ENCODE assay signal across 27 cellular contexts in genomic region chr1:12287869-12288268, GRCh38. TPM values are rescaled to one million over a fixed set of nuclear protein-coding genes. Genes with fewer than 3 reads are reported as not detected.
DNase-seq lines count a peak whose midpoint lies in the region; ATAC-seq, FAIRE-seq and TF ChIP-seq lines count a peak whose summit lies in the region.
"Had no signal": no experiment of that assay in that cellular context is flagged by ENCODE, and none has a peak within 500 bp of the region (broad histone marks: within the 10 kb centered on the region; RNA-seq: fewer than 3 reads in every experiment).

No MANE protein-coding gene starts in this region.

- ATAC-seq in GM18519 (IDR thresholded peaks at IDR 0.05; ENCODE audit: low FRiP score, unreplicated experiment) = no peak
- no peak for ATAC-seq in GM18909 (IDR thresholded peaks at IDR 0.05; ENCODE audit: poor library complexity, unreplicated experiment)
- ATAC-seq: HCT116, K562, SK-N-SH treated with all-trans-retinoic acid at 6 μM for 48 hours, T-helper 17 cell had no signal

- no peak for FAIRE-seq in GM12891 (lab: Jason Lieb, UNC)
- FAIRE-seq: K562, RCC 7860 had no signal

- no peak for TF ChIP-seq POLR2A in GM12891 (IDR thresholded peaks at IDR 0.05; ENCODE audit: low read depth, low read length)

- DNase-seq in GM12891 (ENCODE audit: insufficient read length, low spot score) (no peak), GM19240 (ENCODE audit: insufficient read length, low spot score) (peak; percentile 18), MV-4-11 (lab: John Stamatoyannopoulos, UW) (peak; percentile 30), SIG-M5 treated with dmso at 0.1 percent for 504 hours (lab: John Stamatoyannopoulos, UW; ENCODE audit: unreplicated experiment) (no peak), OCI-M1 (lab: John Stamatoyannopoulos, UW) (no peak)
- DNase-seq: C1 segment of cervical spinal cord; Caco-2; CD4-positive, alpha-beta memory T cell; EL; GDM1; Kasumi-1; NCI-H1048; NCI-H1417 treated with DMSO at 0.1 percent for 48 hours; NCI-H1694 treated with DMSO at 0.1 percent for 48 hours; NCI-H2081; NCI-H226; NCI-H510A; NCI-H69; SJCRH30; T-helper 17 cell; T1000 had no signal

TF ChIP-seq in GM12891, 5 proteins besides CTCF, POLR2A, EP300 and RAD21:
- peak; percentile 57 for TF ChIP-seq SPI1 (IDR thresholded peaks at IDR 0.05; ENCODE audit: low read depth, low read length)
- TF ChIP-seq POU2F2 (IDR thresholded peaks at IDR 0.05; ENCODE audit: low read depth, low read length) = no peak

RNA-seq across cellular contexts. Expression of gene VPS13D, which starts 58.0 kb away (rescaled TPM):
- 5.5 TPM for polyA plus RNA-seq in GM12891 (2012; ENCODE audit: low read depth, missing spikeins)

Comparison
In these comparisons a context has a peak if more than half of its experiments do, and no peak if none do; other contexts are left out.
1. DNase-seq: peak in GM19240 (single experiment) and MV-4-11 (single experiment); none in GM12891 (single experiment), SIG-M5 treated with dmso at 0.1 percent for 504 hours (single experiment) and OCI-M1 (single experiment).